27 cellular contexts compared by ENCODE assay signal in the genomic region with DNA sequence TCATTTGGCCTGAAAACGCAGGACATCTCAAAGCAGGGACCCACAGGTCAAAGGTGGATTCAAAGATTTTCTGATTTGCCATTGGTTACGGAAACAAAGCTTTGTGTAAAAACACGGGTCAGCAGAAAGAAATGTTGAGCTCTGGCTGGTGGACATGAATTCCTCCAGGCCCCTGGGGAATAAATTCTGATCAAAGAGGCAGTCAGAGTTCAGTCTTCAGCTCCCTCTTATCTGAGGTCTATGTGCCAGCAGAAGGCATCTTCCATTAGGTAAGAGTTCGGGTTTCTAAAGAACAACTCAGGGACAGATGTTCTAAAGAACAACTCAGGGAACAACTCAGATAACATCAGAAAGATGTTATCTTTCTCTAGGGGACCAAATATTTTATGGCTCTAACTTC.
"Had no signal": no experiment of that assay in that cellular context is flagged by ENCODE, and none has a peak within 500 bp of the region (broad histone marks: within the 10 kb centered on the region; RNA-seq: fewer than 3 reads in every experiment).

No MANE protein-coding gene starts in this region.

- H3K27ac ChIP-seq: colonic mucosa, esophagus squamous epithelium, heart right ventricle, lower lobe of right lung, parathyroid adenoma, right atrium auricular region, stomach, thyroid gland had no signal

- H3K36me3 Mint-ChIP-seq: immature natural killer cell; natural killer cell; stimulated activated effector memory CD8-positive, alpha-beta T cell treated with anti-CD3 and anti-CD28 coated beads, Interleukin-12 subunit alpha, Interleukin-12 subunit beta, amount 100 ng/mL, for 72 hours; type B pancreatic cell had no signal

- DNase-seq: colonic mucosa; effector memory CD4-positive, alpha-beta T cell; esophagus squamous epithelium; foreskin melanocyte; glutamatergic neuron; heart right ventricle; hypothalamus; immature natural killer cell; islet precursor cell; kidney glomerular epithelial cell; left colon; left ventricle myocardium superior; lower lobe of right lung; natural killer cell; stimulated activated CD4-positive, alpha-beta T cell treated with anti-CD3 and anti-CD28 coated beads, Interleukin-2, amount 100 ng/mL, for 24 hours; stimulated activated CD4-positive, alpha-beta T cell treated with anti-CD3 and anti-CD28 coated beads, Interleukin-4, amount 100 ng/mL, for 24 hours; stimulated activated naive CD4-positive, alpha-beta T cell treated with Interleukin-2 at 50 U/mL for 16 hours; stomach; thyroid gland had no signal

- H3K9me3 Mint-ChIP-seq: dendritic cell treated with granulocyte-macrophage colony-stimulating factor and Interleukin-4, amounts not matched to agents 40 ng/mL and 50 ng/mL, for 4 days; immature natural killer cell; natural killer cell; stimulated activated effector memory CD8-positive, alpha-beta T cell treated with anti-CD3 and anti-CD28 coated beads, Interleukin-12 subunit alpha, Interleukin-12 subunit beta, amount 100 ng/mL, for 72 hours had no signal

- H3K36me3 ChIP-seq: colonic mucosa, esophagus squamous epithelium, heart right ventricle, lower lobe of right lung, right atrium auricular region, stomach, thyroid gland had no signal

- H3K4me1 ChIP-seq: colonic mucosa, esophagus squamous epithelium, heart right ventricle, lower lobe of right lung, parathyroid adenoma, right atrium auricular region, stomach, thyroid gland had no signal

- H3K79me2 ChIP-seq: parathyroid adenoma had no signal

- H3K27ac Mint-ChIP-seq: dendritic cell treated with granulocyte-macrophage colony-stimulating factor and Interleukin-4, amounts not matched to agents 40 ng/mL and 50 ng/mL, for 4 days; immature natural killer cell; natural killer cell; progenitor cell of endocrine pancreas; stimulated activated effector memory CD8-positive, alpha-beta T cell treated with anti-CD3 and anti-CD28 coated beads, Interleukin-12 subunit alpha, Interleukin-12 subunit beta, amount 100 ng/mL, for 72 hours; type B pancreatic cell had no signal

- H3K4me3 Mint-ChIP-seq: dendritic cell treated with granulocyte-macrophage colony-stimulating factor and Interleukin-4, amounts not matched to agents 40 ng/mL and 50 ng/mL, for 4 days; immature natural killer cell; natural killer cell; neural crest cell; stimulated activated effector memory CD8-positive, alpha-beta T cell treated with anti-CD3 and anti-CD28 coated beads, Interleukin-12 subunit alpha, Interleukin-12 subunit beta, amount 100 ng/mL, for 72 hours; type B pancreatic cell had no signal

- H3K9ac ChIP-seq: parathyroid adenoma had no signal

- H3K27me3 ChIP-seq: colonic mucosa, esophagus squamous epithelium, heart right ventricle, right atrium auricular region, stomach, thyroid gland had no signal

- ATAC-seq: heart right ventricle; left colon; left ventricle myocardium superior; lower lobe of right lung; natural killer cell; sciatic nerve; stimulated activated effector memory CD8-positive, alpha-beta T cell treated with anti-CD3 and anti-CD28 coated beads, Interleukin-12 subunit alpha, Interleukin-12 subunit beta, amount 100 ng/mL, for 72 hours had no signal

- H3K4me3 ChIP-seq: colonic mucosa, esophagus squamous epithelium, heart right ventricle, lower lobe of right lung, right atrium auricular region, stomach, thyroid gland had no signal

- H3K9me3 ChIP-seq: colonic mucosa, esophagus squamous epithelium, heart right ventricle, lower lobe of right lung, right atrium auricular region, stomach, thyroid gland had no signal

- H3K4me1 Mint-ChIP-seq: immature natural killer cell; natural killer cell; stimulated activated effector memory CD8-positive, alpha-beta T cell treated with anti-CD3 and anti-CD28 coated beads, Interleukin-12 subunit alpha, Interleukin-12 subunit beta, amount 100 ng/mL, for 72 hours had no signal

- H3K27me3 Mint-ChIP-seq: dendritic cell treated with granulocyte-macrophage colony-stimulating factor and Interleukin-4, amounts not matched to agents 40 ng/mL and 50 ng/mL, for 4 days; progenitor cell of endocrine pancreas; type B pancreatic cell had no signal

- H2AFZ ChIP-seq: parathyroid adenoma had no signal
